ENCODE assay signal across 1 cellular context in the genomic region with DNA sequence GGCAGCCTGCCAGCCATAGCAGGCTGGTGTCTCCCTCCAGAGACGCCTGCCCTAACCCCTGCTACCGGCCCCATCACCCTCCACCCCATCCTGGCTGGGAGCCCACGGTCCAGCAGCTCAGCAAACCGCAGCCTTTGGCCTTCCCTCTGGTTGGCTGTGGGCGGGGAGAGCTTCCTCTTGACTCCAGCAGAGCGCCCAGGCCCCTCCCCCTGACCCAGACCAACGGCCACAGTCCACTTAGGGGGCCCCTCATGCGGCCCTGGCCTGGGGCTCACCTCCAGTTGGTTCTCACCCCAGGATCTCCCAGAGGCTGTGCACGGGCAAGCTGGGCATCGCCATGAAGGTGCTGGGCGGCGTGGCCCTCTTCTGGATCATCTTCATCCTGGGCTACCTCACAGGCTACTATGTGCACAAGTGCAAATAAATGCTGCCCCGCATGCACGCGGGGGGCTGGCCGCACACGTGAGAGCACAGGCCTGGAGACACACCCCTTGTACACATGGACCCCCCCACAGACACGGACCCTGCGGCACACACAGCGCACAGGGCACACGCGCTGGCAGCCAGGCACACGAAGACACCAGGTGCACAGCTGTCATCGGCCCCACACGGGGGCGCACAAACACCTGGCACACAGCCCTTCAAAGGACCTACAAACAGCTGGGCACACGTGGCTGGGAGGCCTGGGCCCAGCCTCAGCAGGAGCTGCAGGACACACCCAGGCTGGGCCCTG.
TF ChIP-seq lines count a peak whose summit lies in the region.

No MANE protein-coding gene starts in this region.

TF ChIP-seq in K562, 482 proteins besides CTCF, POLR2A, EP300 and RAD21 (continued from another document and continues in another):
- no peak for TF ChIP-seq ATF3 (IDR thresholded peaks at IDR 0.05)
- TF ChIP-seq ATF3 (CRISPR knock-in tag; conservative IDR thresholded peaks at IDR 0.05) = no peak
- TF ChIP-seq ZNF347 (CRISPR knock-in tag; IDR thresholded peaks at IDR 0.05; ENCODE audit: low read depth) = no peak
- peak; percentile 62 for TF ChIP-seq POLR2G (IDR thresholded peaks at IDR 0.05; ENCODE audit: low read depth, low read length)
- TF ChIP-seq CHCHD3 (CRISPR knock-in tag; IDR thresholded peaks at IDR 0.05) = peak; percentile 42; the same call in 1 of the 2 replicates
- TF ChIP-seq, protein P1, sequence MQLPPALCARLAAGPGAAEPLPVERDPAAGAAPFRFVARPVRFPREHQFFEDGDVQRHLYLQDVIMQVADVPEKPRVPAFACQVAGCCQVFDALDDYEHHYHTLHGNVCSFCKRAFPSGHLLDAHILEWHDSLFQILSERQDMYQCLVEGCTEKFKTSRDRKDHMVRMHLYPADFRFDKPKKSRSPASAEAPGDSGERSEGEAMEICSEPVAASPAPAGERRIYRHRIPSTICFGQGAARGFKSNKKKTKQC (CRISPR knock-in tag; IDR thresholded peaks at IDR 0.05) = peak; percentile 91
- TF ChIP-seq, protein P2, sequence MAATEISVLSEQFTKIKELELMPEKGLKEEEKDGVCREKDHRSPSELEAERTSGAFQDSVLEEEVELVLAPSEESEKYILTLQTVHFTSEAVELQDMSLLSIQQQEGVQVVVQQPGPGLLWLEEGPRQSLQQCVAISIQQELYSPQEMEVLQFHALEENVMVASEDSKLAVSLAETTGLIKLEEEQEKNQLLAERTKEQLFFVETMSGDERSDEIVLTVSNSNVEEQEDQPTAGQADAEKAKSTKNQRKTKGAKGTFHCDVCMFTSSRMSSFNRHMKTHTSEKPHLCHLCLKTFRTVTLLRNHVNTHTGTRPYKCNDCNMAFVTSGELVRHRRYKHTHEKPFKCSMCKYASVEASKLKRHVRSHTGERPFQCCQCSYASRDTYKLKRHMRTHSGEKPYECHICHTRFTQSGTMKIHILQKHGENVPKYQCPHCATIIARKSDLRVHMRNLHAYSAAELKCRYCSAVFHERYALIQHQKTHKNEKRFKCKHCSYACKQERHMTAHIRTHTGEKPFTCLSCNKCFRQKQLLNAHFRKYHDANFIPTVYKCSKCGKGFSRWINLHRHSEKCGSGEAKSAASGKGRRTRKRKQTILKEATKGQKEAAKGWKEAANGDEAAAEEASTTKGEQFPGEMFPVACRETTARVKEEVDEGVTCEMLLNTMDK (IDR thresholded peaks at IDR 0.05; ENCODE audit: borderline replicate concordance, insufficient read depth, low read depth, low read length, poor library complexity, severe bottlenecking) = peak; percentile 98
- TF ChIP-seq ZNF77 (CRISPR knock-in tag; IDR thresholded peaks at IDR 0.05) = peak; percentile 49; the same call in 1 of the 2 replicates
- TF ChIP-seq NFE2 (IDR thresholded peaks at IDR 0.05; ENCODE audit: low read depth) = no peak; the same call in 1 of the 2 replicates
- no peak for TF ChIP-seq ILK (tag; IDR thresholded peaks at IDR 0.05; ENCODE audit: borderline replicate concordance, low read depth)
- no peak for TF ChIP-seq ZNF75A (CRISPR knock-in tag; IDR thresholded peaks at IDR 0.05)
- TF ChIP-seq NONO (IDR thresholded peaks at IDR 0.05; ENCODE audit: low read depth in 2 of 2, low read length in 1 of 2) = peak in 1 of 2 experiments; percentile 47; a peak in 1 of 4 replicates
- TF ChIP-seq MYNN (IDR thresholded peaks at IDR 0.05) = peak; percentile 95
- TF ChIP-seq MYNN (CRISPR knock-in tag; IDR thresholded peaks at IDR 0.05) = no peak
- no peak for TF ChIP-seq RUNX1 (IDR thresholded peaks at IDR 0.05; ENCODE audit: low read depth)
- TF ChIP-seq TFAM (CRISPR knock-in tag; conservative IDR thresholded peaks at IDR 0.05) = no peak
- no peak for TF ChIP-seq SIX5 (IDR thresholded peaks at IDR 0.05; ENCODE audit: borderline replicate concordance in 1 of 2, insufficient read depth in 1 of 2, low read depth in 1 of 2, low read length in 2 of 2)
- no peak for TF ChIP-seq CHD2 (IDR thresholded peaks at IDR 0.05; ENCODE audit: low read depth, low read length)
- no peak for TF ChIP-seq PHB2 (IDR thresholded peaks at IDR 0.05; ENCODE audit: low read depth)
- TF ChIP-seq FOXJ2 (tag; IDR thresholded peaks at IDR 0.05) = no peak
- peak; percentile 69; the same call in 1 of the 2 replicates for TF ChIP-seq ZBTB1 (CRISPR knock-in tag; IDR thresholded peaks at IDR 0.05; ENCODE audit: borderline replicate concordance, low read depth)
- TF ChIP-seq TOE1 (IDR thresholded peaks at IDR 0.05; ENCODE audit: borderline replicate concordance) = 0 out of 2 replicates have a peak, but pooled peaks have one; percentile 23
- 0 out of 2 replicates have a peak, but pooled peaks have one; percentile 93 for TF ChIP-seq TOE1 (CRISPR knock-in tag; IDR thresholded peaks at IDR 0.05; ENCODE audit: borderline replicate concordance, low read depth)
- TF ChIP-seq E4F1 (CRISPR knock-in tag; IDR thresholded peaks at IDR 0.05; ENCODE audit: borderline replicate concordance) = no peak
- TF ChIP-seq ZBTB8A (IDR thresholded peaks at IDR 0.05; ENCODE audit: partially characterized antibody) = no peak
- TF ChIP-seq RBBP5 (IDR thresholded peaks at IDR 0.05; ENCODE audit: borderline replicate concordance, insufficient read depth, low read length, poor library complexity, severe bottlenecking) = no peak
- TF ChIP-seq ARID2 (IDR thresholded peaks at IDR 0.05) = peak; percentile 78; the same call in 1 of the 2 replicates
- no peak for TF ChIP-seq ZNF766 (CRISPR knock-in tag; conservative IDR thresholded peaks at IDR 0.05)
- no peak for TF ChIP-seq HMG20A (CRISPR knock-in tag; conservative IDR thresholded peaks at IDR 0.05)
- no peak for TF ChIP-seq ZNF408 (CRISPR knock-in tag; IDR thresholded peaks at IDR 0.05; ENCODE audit: low read depth)
- TF ChIP-seq BCL6 (CRISPR knock-in tag; IDR thresholded peaks at IDR 0.05) = no peak
- no peak for TF ChIP-seq ZNF316 (IDR thresholded peaks at IDR 0.05)
- TF ChIP-seq DLX4 (CRISPR knock-in tag; IDR thresholded peaks at IDR 0.05) = no peak
- TF ChIP-seq HDAC3 (IDR thresholded peaks at IDR 0.05; ENCODE audit: borderline replicate concordance, partially characterized antibody) = no peak
- TF ChIP-seq SAFB (IDR thresholded peaks at IDR 0.05; ENCODE audit: borderline replicate concordance, low read depth, low read length) = no peak
- TF ChIP-seq MAFF (IDR thresholded peaks at IDR 0.05; ENCODE audit: low read length) = no peak
- TF ChIP-seq KHSRP (IDR thresholded peaks at IDR 0.05) = no peak
- TF ChIP-seq, protein P3, sequence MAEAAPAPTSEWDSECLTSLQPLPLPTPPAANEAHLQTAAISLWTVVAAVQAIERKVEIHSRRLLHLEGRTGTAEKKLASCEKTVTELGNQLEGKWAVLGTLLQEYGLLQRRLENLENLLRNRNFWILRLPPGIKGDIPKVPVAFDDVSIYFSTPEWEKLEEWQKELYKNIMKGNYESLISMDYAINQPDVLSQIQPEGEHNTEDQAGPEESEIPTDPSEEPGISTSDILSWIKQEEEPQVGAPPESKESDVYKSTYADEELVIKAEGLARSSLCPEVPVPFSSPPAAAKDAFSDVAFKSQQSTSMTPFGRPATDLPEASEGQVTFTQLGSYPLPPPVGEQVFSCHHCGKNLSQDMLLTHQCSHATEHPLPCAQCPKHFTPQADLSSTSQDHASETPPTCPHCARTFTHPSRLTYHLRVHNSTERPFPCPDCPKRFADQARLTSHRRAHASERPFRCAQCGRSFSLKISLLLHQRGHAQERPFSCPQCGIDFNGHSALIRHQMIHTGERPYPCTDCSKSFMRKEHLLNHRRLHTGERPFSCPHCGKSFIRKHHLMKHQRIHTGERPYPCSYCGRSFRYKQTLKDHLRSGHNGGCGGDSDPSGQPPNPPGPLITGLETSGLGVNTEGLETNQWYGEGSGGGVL (CRISPR knock-in tag; IDR thresholded peaks at IDR 0.05) = no peak
- TF ChIP-seq ATF7 (IDR thresholded peaks at IDR 0.05) = no peak
- no peak for TF ChIP-seq ZFP1 (CRISPR knock-in tag; IDR thresholded peaks at IDR 0.05)
- TF ChIP-seq ILF3 (IDR thresholded peaks at IDR 0.05; ENCODE audit: borderline replicate concordance) = no peak
- TF ChIP-seq RFX5 (IDR thresholded peaks at IDR 0.05; ENCODE audit: low read depth, low read length) = no peak
- no peak for TF ChIP-seq SRSF3 (IDR thresholded peaks at IDR 0.05; ENCODE audit: insufficient read depth, low read length)
- TF ChIP-seq, protein P4, sequence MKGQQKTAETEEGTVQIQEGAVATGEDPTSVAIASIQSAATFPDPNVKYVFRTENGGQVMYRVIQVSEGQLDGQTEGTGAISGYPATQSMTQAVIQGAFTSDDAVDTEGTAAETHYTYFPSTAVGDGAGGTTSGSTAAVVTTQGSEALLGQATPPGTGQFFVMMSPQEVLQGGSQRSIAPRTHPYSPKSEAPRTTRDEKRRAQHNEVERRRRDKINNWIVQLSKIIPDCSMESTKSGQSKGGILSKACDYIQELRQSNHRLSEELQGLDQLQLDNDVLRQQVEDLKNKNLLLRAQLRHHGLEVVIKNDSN (CRISPR knock-in tag; IDR thresholded peaks at IDR 0.05) = peak; percentile 78
- TF ChIP-seq U2AF2 (optimal IDR thresholded peaks at IDR 0.05; ENCODE audit: low read depth, low read length) = no peak
- no peak for TF ChIP-seq ZNF175 (CRISPR knock-in tag; IDR thresholded peaks at IDR 0.05; ENCODE audit: low read depth)
- no peak for TF ChIP-seq ZNF444 (CRISPR knock-in tag; IDR thresholded peaks at IDR 0.05)
- TF ChIP-seq SMAD2 (IDR thresholded peaks at IDR 0.05; ENCODE audit: low read depth, low read length) = no peak
- no peak for TF ChIP-seq PRMT5 (CRISPR knock-in tag; IDR thresholded peaks at IDR 0.05)
- TF ChIP-seq KAT7 (CRISPR knock-in tag; IDR thresholded peaks at IDR 0.05; ENCODE audit: borderline replicate concordance) = peak; percentile 94; the same call in 1 of the 2 replicates
- peak in 1 of 2 experiments; percentile 87; a peak in 2 of 4 replicates for TF ChIP-seq KDM1A (IDR thresholded peaks at IDR 0.05)
- TF ChIP-seq ZNF589 (CRISPR knock-in tag; IDR thresholded peaks at IDR 0.05; ENCODE audit: low read depth) = 0 out of 2 replicates have a peak, but pooled peaks have one; percentile 50
- TF ChIP-seq, protein P5, sequence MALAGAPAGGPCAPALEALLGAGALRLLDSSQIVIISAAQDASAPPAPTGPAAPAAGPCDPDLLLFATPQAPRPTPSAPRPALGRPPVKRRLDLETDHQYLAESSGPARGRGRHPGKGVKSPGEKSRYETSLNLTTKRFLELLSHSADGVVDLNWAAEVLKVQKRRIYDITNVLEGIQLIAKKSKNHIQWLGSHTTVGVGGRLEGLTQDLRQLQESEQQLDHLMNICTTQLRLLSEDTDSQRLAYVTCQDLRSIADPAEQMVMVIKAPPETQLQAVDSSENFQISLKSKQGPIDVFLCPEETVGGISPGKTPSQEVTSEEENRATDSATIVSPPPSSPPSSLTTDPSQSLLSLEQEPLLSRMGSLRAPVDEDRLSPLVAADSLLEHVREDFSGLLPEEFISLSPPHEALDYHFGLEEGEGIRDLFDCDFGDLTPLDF (CRISPR knock-in tag; IDR thresholded peaks at IDR 0.05) = 0 out of 2 replicates have a peak, but pooled peaks have one; percentile 32
